In the genomic region with DNA sequence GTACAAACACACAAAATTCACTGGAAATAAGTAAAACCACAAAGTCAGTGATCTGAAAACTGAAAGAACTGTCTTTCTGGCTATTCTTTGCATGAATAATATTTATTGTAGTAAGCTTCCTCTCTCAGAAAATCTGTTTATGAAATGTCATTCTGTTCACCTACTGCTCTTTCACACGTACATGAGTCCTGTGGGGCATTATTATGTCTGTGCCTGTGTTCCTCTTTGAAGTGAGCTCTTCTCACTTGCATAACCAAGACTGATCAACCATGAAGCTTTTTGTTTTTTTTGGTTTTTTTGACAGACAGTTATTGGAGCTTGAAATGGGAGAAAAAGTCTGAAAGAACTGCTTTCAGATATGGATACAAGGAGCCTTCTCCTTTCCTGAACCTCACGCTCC, we compare ENCODE assay signal across 1 cellular context.
TF ChIP-seq lines count a peak whose summit lies in the region.

No MANE protein-coding gene starts in this region.

TF ChIP-seq in WTC11, 78 proteins besides CTCF, POLR2A, EP300 and RAD21 (continued from another document):
- TF ChIP-seq E2F1 (CRISPR knock-in tag; IDR thresholded peaks at IDR 0.05) = no peak
- TF ChIP-seq FOXK1 (CRISPR knock-in tag; IDR thresholded peaks at IDR 0.05) = no peak
- TF ChIP-seq RORB (CRISPR knock-in tag; IDR thresholded peaks at IDR 0.05) = no peak
- TF ChIP-seq ZNF425 (CRISPR knock-in tag; conservative IDR thresholded peaks at IDR 0.05) = no peak
- TF ChIP-seq MAX (CRISPR knock-in tag; IDR thresholded peaks at IDR 0.05) = no peak
- no peak for TF ChIP-seq ATF6 (CRISPR knock-in tag; IDR thresholded peaks at IDR 0.05)
- TF ChIP-seq AR (CRISPR knock-in tag; IDR thresholded peaks at IDR 0.05) = no peak
- TF ChIP-seq NR1H2 (CRISPR knock-in tag; IDR thresholded peaks at IDR 0.05) = no peak
- no peak for TF ChIP-seq FOXP1 (CRISPR knock-in tag; IDR thresholded peaks at IDR 0.05; ENCODE audit: borderline replicate concordance)
- TF ChIP-seq E2F5 (CRISPR knock-in tag; IDR thresholded peaks at IDR 0.05) = no peak
- TF ChIP-seq ARID4B (CRISPR knock-in tag; IDR thresholded peaks at IDR 0.05; ENCODE audit: borderline replicate concordance) = no peak
- no peak for TF ChIP-seq ZNF121 (CRISPR knock-in tag; IDR thresholded peaks at IDR 0.05)
TF ChIP-seq in WTC11: peak in this region for 0.
